In the genomic region with DNA sequence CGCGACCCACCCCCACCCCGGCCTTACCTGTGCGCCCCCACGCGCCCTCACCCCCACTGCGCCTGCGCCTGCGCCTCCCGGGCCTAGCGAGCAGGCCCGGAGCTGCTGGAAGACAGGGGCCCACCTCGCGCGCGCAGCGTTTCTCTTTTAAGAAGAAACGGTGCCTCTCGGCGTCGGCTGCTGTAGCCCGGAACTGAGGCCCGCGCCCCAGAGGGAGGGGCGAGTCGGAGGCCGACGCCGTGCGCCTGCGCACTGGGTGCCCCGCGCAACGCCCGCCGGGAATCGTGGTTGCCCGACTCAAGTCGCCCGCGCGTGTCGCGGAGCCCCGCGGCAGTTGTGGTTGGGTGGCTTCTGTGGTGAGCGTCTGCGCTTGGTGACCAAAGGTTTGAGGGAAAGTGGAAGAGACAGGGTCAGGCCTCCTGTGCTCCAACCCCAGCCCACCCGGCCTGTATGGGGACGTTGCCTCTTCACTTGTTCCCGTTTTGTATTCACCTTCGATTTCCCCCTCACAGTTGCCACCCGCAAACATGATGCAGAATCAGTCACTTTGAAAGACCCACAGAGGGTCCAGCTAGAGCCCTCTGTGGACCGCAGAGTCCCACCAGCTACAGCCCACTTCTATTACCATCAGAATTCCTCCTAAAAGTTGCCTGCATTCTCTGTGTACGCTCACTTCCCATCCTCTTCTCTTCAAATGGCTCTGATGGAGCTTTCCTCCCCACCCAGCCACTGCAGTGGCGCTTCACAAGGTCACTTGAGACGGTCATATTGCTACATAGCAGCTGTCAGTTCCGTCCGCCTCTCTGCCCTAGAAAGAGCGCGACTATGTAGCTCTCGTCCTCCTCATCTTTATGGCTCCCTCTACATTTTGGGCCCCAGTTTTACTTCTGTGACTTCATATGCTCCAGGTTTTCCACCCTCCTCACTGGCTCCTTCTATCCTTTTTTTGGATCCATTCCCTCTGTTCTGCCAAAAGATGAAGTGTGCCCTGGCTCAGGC, we compare ENCODE assay signal across 8 cellular contexts. TPM values are rescaled to one million over a fixed set of nuclear protein-coding genes. Genes with fewer than 3 reads are reported as not detected.
DNase-seq lines count a peak whose midpoint lies in the region; ATAC-seq and TF ChIP-seq lines count a peak whose summit lies in the region.

A gene with protein sequence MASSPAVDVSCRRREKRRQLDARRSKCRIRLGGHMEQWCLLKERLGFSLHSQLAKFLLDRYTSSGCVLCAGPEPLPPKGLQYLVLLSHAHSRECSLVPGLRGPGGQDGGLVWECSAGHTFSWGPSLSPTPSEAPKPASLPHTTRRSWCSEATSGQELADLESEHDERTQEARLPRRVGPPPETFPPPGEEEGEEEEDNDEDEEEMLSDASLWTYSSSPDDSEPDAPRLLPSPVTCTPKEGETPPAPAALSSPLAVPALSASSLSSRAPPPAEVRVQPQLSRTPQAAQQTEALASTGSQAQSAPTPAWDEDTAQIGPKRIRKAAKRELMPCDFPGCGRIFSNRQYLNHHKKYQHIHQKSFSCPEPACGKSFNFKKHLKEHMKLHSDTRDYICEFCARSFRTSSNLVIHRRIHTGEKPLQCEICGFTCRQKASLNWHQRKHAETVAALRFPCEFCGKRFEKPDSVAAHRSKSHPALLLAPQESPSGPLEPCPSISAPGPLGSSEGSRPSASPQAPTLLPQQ (minus strand): TSS at position 195 of the 999 bp plus-strand sequence. CDS start 776 bp downstream, outside the sequence.

- TF ChIP-seq CTCF in PC-9 (conservative IDR thresholded peaks at IDR 0.05) (no peak), epithelial cell of proximal tubule (conservative IDR thresholded peaks at IDR 0.05; ENCODE audit: low read depth, low read length) (no peak)

- H3K36me3 ChIP-seq in PC-9 (ENCODE audit: low read depth), result no peaks in the 10 kb centered on the region
- no peaks in the 10 kb centered on the region for H3K36me3 ChIP-seq in mucosa of stomach (ENCODE audit: control insufficient read depth, insufficient read depth, low read length)

- H3K79me2 ChIP-seq in PC-9 (ENCODE audit: low read depth), result peaks cover 23% of the 10 kb centered on the region

- H3K4me2 ChIP-seq in PC-9, result peak within 1 kb of the TSS; percentile 94

- H3K4me3 ChIP-seq in PC-9 (peak within 1 kb of the TSS; percentile 75), epithelial cell of proximal tubule (ENCODE audit: low read depth, low read length) (peak within 1 kb of the TSS; percentile 59), mucosa of stomach (ENCODE audit: low read length) (peak within 1 kb of the TSS; percentile 88)

- H3K9me2 ChIP-seq in PC-9 (ENCODE audit: insufficient read depth), result no peaks in the 10 kb centered on the region

- BruUV-seq in PC-9 (replicated peaks; lab: Mats Ljungman, UMichigan), result TSS peak; percentile 64

- intact Hi-C loops in PC-9 (cut with micrococcal nuclease; ENCODE audit: unreplicated experiment), result loop anchor here (1.0 kb wide), 4 partner anchors 14 to 47 kb away; partner anchors contain the start of genes PGBD2 and ZNF672

- in situ Hi-C loops in KBM-7 (cut with MboI; ENCODE audit: low pct_unique_long_range_greater_than_20kb, low sequenced_read_pairs), result no loop called here

- H2AFZ ChIP-seq in PC-9, result peak within 1 kb of the TSS; percentile 93

- peak within 1 kb of the TSS; percentile 83 for H3K9ac ChIP-seq in mucosa of stomach (ENCODE audit: low read length)

- H3F3A ChIP-seq in PC-9 (ENCODE audit: insufficient read depth, low read depth), result peaks cover 4% of the 10 kb centered on the region; the same call in 1 of the 2 replicates

- peak; percentile 80 for ATAC-seq in GM21723 (IDR thresholded peaks at IDR 0.05; ENCODE audit: unreplicated experiment)

- no peaks in the 10 kb centered on the region for H3K9me3 ChIP-seq in PC-9 (ENCODE audit: insufficient read depth, low read depth)
- no peaks in the 10 kb centered on the region for H3K9me3 ChIP-seq in mucosa of stomach (ENCODE audit: control insufficient read depth, low read length)

- POLR2A ChIA-PET in PC-9 (lab: Charles Lee; ENCODE audit: unreplicated experiment), result interaction anchor here (1.0 to 1.2 kb wide), 2 partner anchors 21 to 33 kb away, joined by 5 to 6 read pairs; partner anchors contain the start of genes SH3BP5L and ZNF672

- DNase-seq in DMS53 (lab: John Stamatoyannopoulos, UW) (peak; percentile 99), KBM-7 (peak; percentile 97), PC-9 (peak; percentile 75 to 95), epithelial cell of proximal tubule (ENCODE audit: low read depth) (peak; percentile 66)
- DNase-seq in activated T-cell treated with anti-CD3 and anti-CD28 coated beads, Interleukin-2, amount 50 U/mL, for 1 hour, result peak; percentile 96
- DNase-seq in stimulated activated CD8-positive, alpha-beta memory T cell treated with anti-CD3 and anti-CD28 coated beads, Interleukin-7, amount 100 ng/mL, for 1 hour (ENCODE audit: low read depth in 2 of 2), result peak; percentile 91 to 92

- peaks cover 16% of the 10 kb centered on the region for H3K4me1 ChIP-seq in PC-9 (replicated peaks; ENCODE audit: insufficient read depth)
- H3K4me1 ChIP-seq in mucosa of stomach (ENCODE audit: control insufficient read depth, insufficient read depth, low read length), result peaks cover 37% of the 10 kb centered on the region

- H3K27ac ChIP-seq in PC-9, result peak within 1 kb of the TSS; percentile 72

- CTCF ChIA-PET in PC-9 (lab: Charles Lee), result interaction anchor here (1.4 kb wide), 1 partner anchor 20 kb away, joined by 17 read pairs; no protein-coding TSS in a partner anchor

- no peaks in the 10 kb centered on the region for H4K20me1 ChIP-seq in PC-9 (ENCODE audit: insufficient read depth)

- no peaks in the 10 kb centered on the region for H3K27me3 ChIP-seq in PC-9 (ENCODE audit: insufficient read depth, low read depth)
- H3K27me3 ChIP-seq in mucosa of stomach (ENCODE audit: control insufficient read depth, insufficient read depth, low read length), result no peaks in the 10 kb centered on the region

RNA-seq across cellular contexts. Expression of the gene that starts here (rescaled TPM):
- total RNA-seq in PC-9 (2021) (46.6 and 51.7 TPM in 2 replicates), epithelial cell of proximal tubule (24.0 and 35.7 TPM in 2 replicates)

Comparison
In these comparisons a context has a peak if more than half of its experiments do, and no peak if none do; other contexts are left out.
1. Peak in every context shown above with its lines: DNase-seq, ATAC-seq, H3K4me3 ChIP-seq and H3K27ac ChIP-seq.